Comparison of ENCODE assay signal across 15 cellular contexts in the genomic region with DNA sequence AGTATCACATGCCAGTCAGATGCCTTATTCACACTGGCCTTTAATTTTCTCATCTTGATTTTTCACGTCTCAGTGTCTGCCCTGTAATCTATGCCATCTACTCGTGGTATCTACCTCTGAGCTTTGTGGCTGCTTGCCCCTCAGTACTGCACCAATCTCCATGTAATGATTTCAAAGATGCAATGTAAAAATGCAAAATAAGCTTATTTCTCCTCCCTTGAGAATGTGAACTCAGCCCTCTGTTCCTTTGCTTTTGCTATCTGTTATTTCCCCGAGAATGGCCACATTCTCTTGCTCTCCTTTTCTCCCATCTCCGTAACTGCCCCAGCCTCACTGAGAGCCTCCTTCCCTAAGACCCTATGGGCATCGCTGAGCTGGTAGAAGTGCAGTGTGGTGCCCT.
DNase-seq lines count a peak whose midpoint lies in the region; ATAC-seq, FAIRE-seq and TF ChIP-seq lines count a peak whose summit lies in the region.
"Had no signal": no experiment of that assay in that cellular context is flagged by ENCODE, and none has a peak within 500 bp of the region (broad histone marks: within the 10 kb centered on the region; RNA-seq: fewer than 3 reads in every experiment).

No MANE protein-coding gene starts in this region.

- H3K9ac ChIP-seq in BLaER1 (no peak overlapping the region), H1 (replicated peaks in 1 of 4; ENCODE audit: extremely low read depth in 1 of 4, low read depth in 3 of 4, low read length in 3 of 4) (no peak overlapping the region)

- 0 out of 2 replicates have a peak, but pooled peaks cover 3% of the 10 kb centered on the region for H3K9me2 ChIP-seq in GM23338 (ENCODE audit: insufficient read depth)

- no peaks in the 10 kb centered on the region for H3K9me3 Mint-ChIP-seq in GM23338
- H3K9me3 Mint-ChIP-seq: CD4-positive, alpha-beta memory T cell; H9 had no signal

- no peak overlapping the region for H3K14ac ChIP-seq in H1 (ENCODE audit: insufficient read length)

- H4K20me1 ChIP-seq in BLaER1 (no peaks in the 10 kb centered on the region), GM23338 (replicated peaks; ENCODE audit: insufficient read depth) (no peaks in the 10 kb centered on the region), H1 (replicated peaks in 1 of 2; ENCODE audit: control insufficient read depth in 1 of 2, insufficient read depth in 2 of 2, low read length in 2 of 2) (peaks cover 0 to 3% of the 10 kb centered on the region in 2 experiments), osteoblast (ENCODE audit: insufficient read depth, low read length) (no peaks in the 10 kb centered on the region)

- no peak overlapping the region for H4K8ac ChIP-seq in H1 (ENCODE audit: extremely low read depth, insufficient read depth, low read length)

- peaks cover 3% of the 10 kb centered on the region; the same call in 1 of the 3 replicates for H3K4me1 Mint-ChIP-seq in GM23338
- H3K4me1 Mint-ChIP-seq: B cell, H9 had no signal

- no peaks in the 10 kb centered on the region for H3K79me1 ChIP-seq in H1 (ENCODE audit: low read depth, low read length)

- TF ChIP-seq RAD21 in H1 (IDR thresholded peaks at IDR 0.05 in 1 of 2, conservative IDR thresholded peaks at IDR 0.05 in 1 of 2; ENCODE audit: low read depth in 2 of 2, low read length in 2 of 2), result no peak

- H2BK20ac ChIP-seq in H1 (ENCODE audit: low read length), result no peak overlapping the region

- H3K4me3 Mint-ChIP-seq in GM23338, result no peak overlapping the region
- H3K4me3 Mint-ChIP-seq: B cell; CD4-positive, alpha-beta memory T cell; H9 had no signal

- H3K4me1 ChIP-seq in BLaER1, result peaks cover 63% of the 10 kb centered on the region
- H3K4me1 ChIP-seq in GM23338 (ENCODE audit: insufficient read depth), result no peaks in the 10 kb centered on the region
- H3K4me1 ChIP-seq in H1 (replicated peaks in 1 of 4; ENCODE audit: control insufficient read depth in 3 of 4, insufficient read depth in 4 of 4, low read length in 3 of 4), result no peaks in the 10 kb centered on the region
- no peaks in the 10 kb centered on the region for H3K4me1 ChIP-seq in osteoblast (ENCODE audit: insufficient read depth, low read length)
- H3K4me1 ChIP-seq in heart right ventricle, result peaks cover 0 to 4% (median 0%) of the 10 kb centered on the region in 9 donors
- H3K4me1 ChIP-seq: Caco-2 had no signal

- WGBS in H1 (ENCODE audit: extremely low coverage in 1 of 2, insufficient coverage in 1 of 2, insufficient read length in 1 of 2, insufficient replicate concordance in 2 of 2, low coverage in 1 of 2, low lambda C conversion rate in 2 of 2, missing lambda C conversion rate in 1 of 2), 2 experiments, result 95% methylated on average over 5 of the region's 5 CpGs; no CpG with 5 or more reads in 1 of the 2 experiments
- 87 to 91% methylated on average over 5 of the region's 5 CpGs for WGBS in heart right ventricle, 2 donors

- H3K4me3 ChIP-seq in BLaER1 (no peak overlapping the region), GM23338 (no peak overlapping the region), H1 (ENCODE audit: extremely low read depth in 1 of 4, insufficient read depth in 2 of 4, low read depth in 3 of 4, low read length in 4 of 4) (no peak overlapping the region), osteoblast (ENCODE audit: insufficient read depth, low read length) (no peak overlapping the region), heart right ventricle (no peak overlapping the region)

- peak overlapping the region; percentile 83 for H2AFZ ChIP-seq in GM23338
- H2AFZ ChIP-seq in H1 (ENCODE audit: low read length), result no peak overlapping the region
- H2AFZ ChIP-seq in osteoblast (ENCODE audit: low read length), result no peak overlapping the region

- no peaks in the 10 kb centered on the region for H3K36me3 Mint-ChIP-seq in GM23338 (ENCODE audit: low read depth)
- H3K36me3 Mint-ChIP-seq: CD4-positive, alpha-beta memory T cell had no signal

- no peak overlapping the region for H2BK5ac ChIP-seq in H1 (ENCODE audit: low read depth, low read length)

- no peak for ATAC-seq in GM23338
- no peak for ATAC-seq in heart right ventricle
- ATAC-seq: HCT116 had no signal

- H3K79me2 ChIP-seq in GM23338 (replicated peaks; ENCODE audit: insufficient read depth) (no peaks in the 10 kb centered on the region), H1 (ENCODE audit: control insufficient read depth in 1 of 2, insufficient read depth in 2 of 2, low read length in 2 of 2) (no peaks in the 10 kb centered on the region), osteoblast (ENCODE audit: insufficient read depth, low read length) (no peaks in the 10 kb centered on the region)

- H3K23ac ChIP-seq in H1 (ENCODE audit: insufficient read length), result no peak overlapping the region

- no peak overlapping the region for H4K5ac ChIP-seq in H1 (ENCODE audit: insufficient read length, low read depth, low read length)

- no peak for TF ChIP-seq EP300 in H1 (IDR thresholded peaks at IDR 0.05; ENCODE audit: borderline replicate concordance in 1 of 2, low read depth in 2 of 2, low read length in 2 of 2)

- H3K56ac ChIP-seq in H1 (replicated peaks; ENCODE audit: insufficient read length, low read depth, low read length), result no peak overlapping the region

- H3K23me2 ChIP-seq in H1 (ENCODE audit: low read depth, low read length), result peaks cover 4% of the 10 kb centered on the region; the same call in 1 of the 2 replicates

- H3K27ac Mint-ChIP-seq in GM23338, result no peak overlapping the region
- H3K27ac Mint-ChIP-seq: B cell; CD4-positive, alpha-beta memory T cell had no signal

- H4K91ac ChIP-seq in H1 (replicated peaks; ENCODE audit: insufficient read length, low read length), result no peak overlapping the region

- no peak overlapping the region for H2BK15ac ChIP-seq in H1 (ENCODE audit: low read length)

- no peak for FAIRE-seq in H1 (lab: Jason Lieb, UNC)
- FAIRE-seq: G401.6, GM12892 had no signal

- H2BK120ac ChIP-seq in H1 (replicated peaks; ENCODE audit: low read depth, low read length), result no peak overlapping the region

- no peak overlapping the region for H3K27ac ChIP-seq in BLaER1
- no peak overlapping the region for H3K27ac ChIP-seq in GM23338 (ENCODE audit: low read depth)
- no peak overlapping the region for H3K27ac ChIP-seq in H1 (ENCODE audit: low read depth, low read length)
- H3K27ac ChIP-seq in osteoblast (ENCODE audit: low read depth, low read length), result no peak overlapping the region
- H3K27ac ChIP-seq in heart right ventricle, result no peak overlapping the region

- CTCF ChIA-PET in H1 (lab: Charles Lee; ENCODE audit: partially characterized antibody), result interaction anchor here (0.9 to 2.7 kb wide), 3 partner anchors 9 to 39 kb away, joined by 3 to 9 read pairs (median 7); no protein-coding TSS in a partner anchor

- no peak overlapping the region for H3K18ac ChIP-seq in H1 (ENCODE audit: extremely low read depth, low read length)

- POLR2A ChIA-PET in H1 (lab: Charles Lee; ENCODE audit: partially characterized antibody), result no interaction called here

- DNase-seq in GM23338 (ENCODE audit: low spot score), result no peak
- no peak for DNase-seq in H1 (ENCODE audit: low read depth in 1 of 2, low spot score in 2 of 2)
- no peak for DNase-seq in osteoblast (ENCODE audit: insufficient read length, low spot score, missing footprints)
- DNase-seq in SIG-M5 treated with dmso at 0.1 percent for 504 hours (lab: John Stamatoyannopoulos, UW; ENCODE audit: unreplicated experiment), result no peak
- DNase-seq in heart right ventricle, result no peak
- DNase-seq: C1 segment of cervical spinal cord; Caco-2; CD4-positive, alpha-beta memory T cell; DMS153; H9 had no signal

- no peak overlapping the region for H3K4ac ChIP-seq in H1 (replicated peaks; ENCODE audit: insufficient read length, low read depth, low read length)

- TF ChIP-seq CTCF in GM23338 (conservative IDR thresholded peaks at IDR 0.05; ENCODE audit: low read depth in 2 of 2), result no peak
- no peak for TF ChIP-seq CTCF in H1 (IDR thresholded peaks at IDR 0.05; ENCODE audit: control extremely low read depth in 1 of 3, insufficient read depth in 1 of 3, low read depth in 1 of 3, low read length in 3 of 3)
- TF ChIP-seq CTCF in osteoblast (IDR thresholded peaks at IDR 0.05; ENCODE audit: extremely low read depth, low read depth, low read length), result no peak
- no peak for TF ChIP-seq CTCF in heart right ventricle (IDR thresholded peaks at IDR 0.05)

- H2AK5ac ChIP-seq in H1 (ENCODE audit: low read depth, low read length), result no peak overlapping the region

- no peaks in the 10 kb centered on the region for H3F3A ChIP-seq in GM23338 (replicated peaks; ENCODE audit: low read depth)

- H3K36me3 ChIP-seq in BLaER1, result peaks cover 8% of the 10 kb centered on the region; the same call in 1 of the 2 replicates
- H3K36me3 ChIP-seq in GM23338 (ENCODE audit: insufficient read depth), result no peaks in the 10 kb centered on the region
- H3K36me3 ChIP-seq in H1 (ENCODE audit: control insufficient read depth in 2 of 4, insufficient read depth in 4 of 4, low read length in 3 of 4), result no peaks in the 10 kb centered on the region
- no peaks in the 10 kb centered on the region for H3K36me3 ChIP-seq in osteoblast (ENCODE audit: insufficient read depth, low read length)
- no peaks in the 10 kb centered on the region for H3K36me3 ChIP-seq in heart right ventricle

- H3K27me3 ChIP-seq in BLaER1 (no peaks in the 10 kb centered on the region), GM23338 (ENCODE audit: insufficient read depth) (no peaks in the 10 kb centered on the region), H1 (replicated peaks in 1 of 4; ENCODE audit: control insufficient read depth in 3 of 4, extremely low read depth in 1 of 4, insufficient read depth in 3 of 4, low read length in 3 of 4) (no peaks in the 10 kb centered on the region), osteoblast (ENCODE audit: insufficient read depth, low read length) (no peaks in the 10 kb centered on the region), heart right ventricle (no peaks in the 10 kb centered on the region)

- no peaks in the 10 kb centered on the region for H3K27me3 Mint-ChIP-seq in GM23338 (ENCODE audit: insufficient read depth, low read depth, poor library complexity)
- H3K27me3 Mint-ChIP-seq: B cell had no signal

- intact Hi-C loops in heart right ventricle (cut with DNase I), result no loop called here

- no peak for TF ChIP-seq POLR2A in H1 (IDR thresholded peaks at IDR 0.05; ENCODE audit: control extremely low read depth in 1 of 2, low read depth in 2 of 2, low read length in 2 of 2)

- H2BK12ac ChIP-seq in H1 (ENCODE audit: low read depth, low read length), result peak overlapping the region; percentile 71; the same call in 1 of the 2 replicates

- peaks cover 20% of the 10 kb centered on the region for H3K9me3 ChIP-seq in BLaER1
- H3K9me3 ChIP-seq in H1 (ENCODE audit: insufficient read depth in 2 of 2, low read depth in 1 of 2, low read length in 1 of 2), result no peaks in the 10 kb centered on the region
- no peaks in the 10 kb centered on the region for H3K9me3 ChIP-seq in osteoblast (ENCODE audit: low read depth, low read length)
- H3K9me3 ChIP-seq in heart right ventricle, result no peaks in the 10 kb centered on the region
- H3K9me3 ChIP-seq: Caco-2 had no signal

- H3K4me2 ChIP-seq in BLaER1 (peak overlapping the region; percentile 73), GM23338 (no peak overlapping the region), H1 (ENCODE audit: insufficient read depth in 1 of 2, low read depth in 2 of 2, low read length in 2 of 2) (no peak overlapping the region), osteoblast (ENCODE audit: insufficient read depth, low read length) (no peak overlapping the region)

TF ChIP-seq in GM23338, 12 proteins besides CTCF, POLR2A, EP300 and RAD21 (continues in another document):
- TF ChIP-seq STAT1 (IDR thresholded peaks at IDR 0.05; ENCODE audit: unreplicated experiment), result no peak
